ENCODE assay signal across 22 cellular contexts in genomic region chr15:52218816-52219215, GRCh38. TPM values are rescaled to one million over a fixed set of nuclear protein-coding genes. Genes with fewer than 3 reads are reported as not detected.
DNase-seq lines count a peak whose midpoint lies in the region; ATAC-seq and TF ChIP-seq lines count a peak whose summit lies in the region.
"Had no signal": no experiment of that assay in that cellular context is flagged by ENCODE, and none has a peak within 500 bp of the region (broad histone marks: within the 10 kb centered on the region; RNA-seq: fewer than 3 reads in every experiment).

No MANE protein-coding gene starts in this region.

- H3K79me2 ChIP-seq in OCI-LY7 (ENCODE audit: insufficient read depth, low read depth, low read length), result peaks cover 28% of the 10 kb centered on the region

- no peaks in the 10 kb centered on the region for H3K79me1 ChIP-seq in mesenchymal stem cell (replicated peaks; ENCODE audit: low read length, poor library complexity, severe bottlenecking)

- H3K9ac ChIP-seq in mesenchymal stem cell (ENCODE audit: low read length), result no peak overlapping the region
- H3K9ac ChIP-seq: BLaER1, GM23248 had no signal

- POLR2A ChIA-PET in activated CD8-positive, alpha-beta T cell treated with anti-CD3 and anti-CD28 coated beads, Interleukin-2, amount 10 ng/mL, durations not matched to agents 7 days and 5 days (lab: Charles Lee), result no interaction called here
- POLR2A ChIA-PET in activated CD8-positive, alpha-beta T cell treated with anti-CD3 and anti-CD28 coated beads for 36 hours (lab: Charles Lee), result no interaction called here
- POLR2A ChIA-PET in OCI-LY7 (lab: Charles Lee), result interaction anchor here (2.6 kb wide), 1 partner anchor 13 kb away, joined by 17 read pairs; no protein-coding TSS in a partner anchor

- 92% methylated on average over 4 of the region's 4 CpGs for WGBS in esophagus muscularis mucosa
- WGBS in mesenchymal stem cell, result 93% methylated on average over 4 of the region's 4 CpGs

- no peaks in the 10 kb centered on the region for H3K9me3 Mint-ChIP-seq in activated CD8-positive, alpha-beta T cell treated with anti-CD3 and anti-CD28 coated beads, Interleukin-2, amount 10 ng/mL, durations not matched to agents 7 days and 5 days (ENCODE audit: insufficient read depth)
- H3K9me3 Mint-ChIP-seq in activated CD8-positive, alpha-beta T cell treated with anti-CD3 and anti-CD28 coated beads for 36 hours, result no peaks in the 10 kb centered on the region
- no peaks in the 10 kb centered on the region for H3K9me3 Mint-ChIP-seq in osteocyte (ENCODE audit: unreplicated experiment)
- H3K9me3 Mint-ChIP-seq: CD4-positive, CD25-positive, alpha-beta regulatory T cell; CD8-positive, alpha-beta T cell had no signal

- peaks cover 41% of the 10 kb centered on the region for H3K4me1 Mint-ChIP-seq in activated CD8-positive, alpha-beta T cell treated with anti-CD3 and anti-CD28 coated beads, Interleukin-2, amount 10 ng/mL, durations not matched to agents 7 days and 5 days (ENCODE audit: low read depth)
- peaks cover 23% of the 10 kb centered on the region for H3K4me1 Mint-ChIP-seq in activated CD8-positive, alpha-beta T cell treated with anti-CD3 and anti-CD28 coated beads for 36 hours (ENCODE audit: low read depth)
- H3K4me1 Mint-ChIP-seq in osteocyte (ENCODE audit: unreplicated experiment), result no peaks in the 10 kb centered on the region

- peaks cover 4% of the 10 kb centered on the region; the same call in 1 of the 2 replicates for H3K36me3 ChIP-seq in OCI-LY7 (ENCODE audit: insufficient read depth, low read length)
- peaks cover 0 to 26% (median 5%) of the 10 kb centered on the region in 4 donors for H3K36me3 ChIP-seq in esophagus muscularis mucosa
- no peaks in the 10 kb centered on the region for H3K36me3 ChIP-seq in effector memory CD4-positive, alpha-beta T cell (ENCODE audit: control insufficient read depth, insufficient read depth, low read length)
- H3K36me3 ChIP-seq in mesenchymal stem cell (ENCODE audit: control insufficient read depth in 1 of 2, insufficient read depth in 2 of 2, low read depth in 1 of 2, low read length in 2 of 2), result peaks cover 0 to 4% of the 10 kb centered on the region in 2 experiments

- H2BK120ac ChIP-seq in mesenchymal stem cell (ENCODE audit: low read depth, low read length), result no peak overlapping the region

- TF ChIP-seq EP300 in esophagus muscularis mucosa (IDR thresholded peaks at IDR 0.05), result no peak

- H2AK5ac ChIP-seq in mesenchymal stem cell (ENCODE audit: low read length, severe bottlenecking), result no peak overlapping the region

- TF ChIP-seq CTCF in activated CD8-positive, alpha-beta T cell treated with anti-CD3 and anti-CD28 coated beads for 36 hours (IDR thresholded peaks at IDR 0.05), result no peak
- no peak for TF ChIP-seq CTCF in OCI-LY7 (conservative IDR thresholded peaks at IDR 0.05; ENCODE audit: low read length)
- TF ChIP-seq CTCF in esophagus muscularis mucosa (IDR thresholded peaks at IDR 0.05), result no peak
- no peak for TF ChIP-seq CTCF in osteocyte (IDR thresholded peaks at IDR 0.05)

- H3K4ac ChIP-seq in mesenchymal stem cell (ENCODE audit: low read depth in 1 of 2, low read length in 2 of 2), result no peak overlapping the region

- no peak overlapping the region for H4K91ac ChIP-seq in mesenchymal stem cell (ENCODE audit: low read length)

- peak overlapping the region; percentile 97 for H3K27ac ChIP-seq in OCI-LY7 (ENCODE audit: low read depth, low read length, poor library complexity, severe bottlenecking)
- H3K27ac ChIP-seq in esophagus muscularis mucosa (replicated peaks in 1 of 4), result no peak overlapping the region
- H3K27ac ChIP-seq in effector memory CD4-positive, alpha-beta T cell (ENCODE audit: insufficient read depth, low read length, poor library complexity, severe bottlenecking), result no peak overlapping the region
- H3K27ac ChIP-seq in mesenchymal stem cell (ENCODE audit: low read length, poor library complexity, severe bottlenecking), result no peak overlapping the region
- H3K27ac ChIP-seq: 22Rv1, BLaER1, C4-2B, GM23248 had no signal

- no peak overlapping the region for H2BK12ac ChIP-seq in mesenchymal stem cell (ENCODE audit: low read length in 2 of 2)

- H3K9me2 ChIP-seq in OCI-LY7 (ENCODE audit: insufficient read depth, low read length), result no peaks in the 10 kb centered on the region

- H3K4me1 ChIP-seq in OCI-LY7 (ENCODE audit: insufficient read depth, low read length, poor library complexity, severe bottlenecking) (peaks cover 58% of the 10 kb centered on the region), esophagus muscularis mucosa (no peaks in the 10 kb centered on the region), mesenchymal stem cell (ENCODE audit: control insufficient read depth, insufficient read depth, low read depth, low read length) (peaks cover 3% of the 10 kb centered on the region)
- no peaks in the 10 kb centered on the region for H3K4me1 ChIP-seq in effector memory CD4-positive, alpha-beta T cell (ENCODE audit: control insufficient read depth, insufficient read depth, low read length, poor library complexity, severe bottlenecking)
- H3K4me1 ChIP-seq: Caco-2 had no signal

- intact Hi-C loops in activated CD8-positive, alpha-beta T cell treated with anti-CD3 and anti-CD28 coated beads for 36 hours (cut with micrococcal nuclease), result no loop called here
- intact Hi-C loops in OCI-LY7 (cut with micrococcal nuclease; ENCODE audit: unreplicated experiment), result no loop called here
- intact Hi-C loops in esophagus muscularis mucosa (cut with DNase I), result no loop called here

- no peak overlapping the region for H2BK15ac ChIP-seq in mesenchymal stem cell (ENCODE audit: low read depth, poor library complexity, severe bottlenecking)

- H3K4me2 ChIP-seq in OCI-LY7 (ENCODE audit: low read length) (peak overlapping the region; percentile 94), mesenchymal stem cell (ENCODE audit: low read length, poor library complexity, severe bottlenecking) (no peak overlapping the region)
- H3K4me2 ChIP-seq: BLaER1 had no signal

- BruUV-seq in OCI-LY7 (replicated peaks; lab: Mats Ljungman, UMichigan), result no TSS peak

- no peak for TF ChIP-seq POLR2A in esophagus muscularis mucosa (IDR thresholded peaks at IDR 0.05; ENCODE audit: low read depth)

- DNase-seq in activated CD8-positive, alpha-beta T cell treated with anti-CD3 and anti-CD28 coated beads, Interleukin-2, amount 10 ng/mL, durations not matched to agents 7 days and 5 days, result peak; percentile 17
- no peak for DNase-seq in activated CD8-positive, alpha-beta T cell treated with anti-CD3 and anti-CD28 coated beads for 36 hours
- no peak for DNase-seq in OCI-LY7 (ENCODE audit: low spot score)
- DNase-seq in esophagus muscularis mucosa (ENCODE audit: extremely low spot score), result peak; percentile 53
- peak; percentile 53 for DNase-seq in osteocyte (ENCODE audit: extremely low spot score, unreplicated experiment)
- DNase-seq in effector memory CD4-positive, alpha-beta T cell, result no peak
- DNase-seq in mesenchymal stem cell, result no peak
- DNase-seq: Caco-2; CD4-positive, CD25-positive, alpha-beta regulatory T cell; CD8-positive, alpha-beta T cell; DMS153; DND-41; GDM1; GM23248; H7; HCEC 1CT had no signal

- no peak overlapping the region for H3K27ac Mint-ChIP-seq in activated CD8-positive, alpha-beta T cell treated with anti-CD3 and anti-CD28 coated beads, Interleukin-2, amount 10 ng/mL, durations not matched to agents 7 days and 5 days
- H3K27ac Mint-ChIP-seq in activated CD8-positive, alpha-beta T cell treated with anti-CD3 and anti-CD28 coated beads for 36 hours, result no peak overlapping the region
- no peak overlapping the region for H3K27ac Mint-ChIP-seq in osteocyte (ENCODE audit: unreplicated experiment)
- H3K27ac Mint-ChIP-seq: CD8-positive, alpha-beta T cell had no signal

- no peak overlapping the region for H3K18ac ChIP-seq in mesenchymal stem cell (ENCODE audit: low read depth in 1 of 2, low read length in 2 of 2)

- H3K27me3 ChIP-seq in esophagus muscularis mucosa (no peaks in the 10 kb centered on the region), mesenchymal stem cell (ENCODE audit: control insufficient read depth in 1 of 2, insufficient read depth in 1 of 2, low read length in 2 of 2) (no peaks in the 10 kb centered on the region)
- no peaks in the 10 kb centered on the region for H3K27me3 ChIP-seq in effector memory CD4-positive, alpha-beta T cell (replicated peaks; ENCODE audit: control insufficient read depth, insufficient read depth, low read length, poor library complexity, severe bottlenecking)
- H3K27me3 ChIP-seq: BLaER1 had no signal

- H3K27me3 Mint-ChIP-seq in activated CD8-positive, alpha-beta T cell treated with anti-CD3 and anti-CD28 coated beads, Interleukin-2, amount 10 ng/mL, durations not matched to agents 7 days and 5 days (ENCODE audit: low read depth), result no peaks in the 10 kb centered on the region
- H3K27me3 Mint-ChIP-seq in activated CD8-positive, alpha-beta T cell treated with anti-CD3 and anti-CD28 coated beads for 36 hours, result no peaks in the 10 kb centered on the region
- no peaks in the 10 kb centered on the region for H3K27me3 Mint-ChIP-seq in osteocyte (ENCODE audit: unreplicated experiment)
- H3K27me3 Mint-ChIP-seq: B cell; CD4-positive, CD25-positive, alpha-beta regulatory T cell had no signal

- H3K14ac ChIP-seq in mesenchymal stem cell (ENCODE audit: low read length in 2 of 2), result no peak overlapping the region

- no peak overlapping the region for H2BK5ac ChIP-seq in mesenchymal stem cell (ENCODE audit: low read depth, low read length, poor library complexity, severe bottlenecking)

- no peak overlapping the region for H3K23ac ChIP-seq in mesenchymal stem cell (ENCODE audit: low read length in 2 of 2)

- ATAC-seq in activated CD8-positive, alpha-beta T cell treated with anti-CD3 and anti-CD28 coated beads, Interleukin-2, amount 10 ng/mL, durations not matched to agents 7 days and 5 days, result no peak
- ATAC-seq in activated CD8-positive, alpha-beta T cell treated with anti-CD3 and anti-CD28 coated beads for 36 hours, result no peak
- no peak for ATAC-seq in HG03039 (IDR thresholded peaks at IDR 0.05; ENCODE audit: unreplicated experiment)
- ATAC-seq: CD8-positive, alpha-beta T cell; GM12878 had no signal

- no peaks in the 10 kb centered on the region for H3K9me3 ChIP-seq in OCI-LY7 (ENCODE audit: low read length)
- H3K9me3 ChIP-seq in esophagus muscularis mucosa, result no peaks in the 10 kb centered on the region
- no peaks in the 10 kb centered on the region for H3K9me3 ChIP-seq in effector memory CD4-positive, alpha-beta T cell (ENCODE audit: control insufficient read depth, low read length)
- no peaks in the 10 kb centered on the region for H3K9me3 ChIP-seq in mesenchymal stem cell (ENCODE audit: control insufficient read depth, low read length)
- H3K9me3 ChIP-seq: BLaER1, Caco-2 had no signal

- H3K4me3 ChIP-seq in OCI-LY7 (ENCODE audit: low read depth, low read length, poor library complexity, severe bottlenecking), result peak overlapping the region; percentile 6
- no peak overlapping the region for H3K4me3 ChIP-seq in esophagus muscularis mucosa
- H3K4me3 ChIP-seq in effector memory CD4-positive, alpha-beta T cell (ENCODE audit: insufficient read depth, low read depth, low read length, poor library complexity, severe bottlenecking), result no peak overlapping the region
- H3K4me3 ChIP-seq in mesenchymal stem cell (ENCODE audit: insufficient read depth in 1 of 2, low read depth in 1 of 2, low read length in 2 of 2), result no peak overlapping the region
- H3K4me3 ChIP-seq: BLaER1, GM12878, GM23248 had no signal

- H4K20me1 ChIP-seq in OCI-LY7 (ENCODE audit: insufficient read depth, low read length), result no peaks in the 10 kb centered on the region
- H4K20me1 ChIP-seq: BLaER1 had no signal

- no peak overlapping the region for H3K4me3 Mint-ChIP-seq in activated CD8-positive, alpha-beta T cell treated with anti-CD3 and anti-CD28 coated beads, Interleukin-2, amount 10 ng/mL, durations not matched to agents 7 days and 5 days
- H3K4me3 Mint-ChIP-seq in activated CD8-positive, alpha-beta T cell treated with anti-CD3 and anti-CD28 coated beads for 36 hours, result no peak overlapping the region
- H3K4me3 Mint-ChIP-seq in osteocyte (ENCODE audit: unreplicated experiment), result no peak overlapping the region
- H3K4me3 Mint-ChIP-seq: B cell; CD4-positive, CD25-positive, alpha-beta regulatory T cell; CD8-positive, alpha-beta T cell had no signal

- H4K8ac ChIP-seq in mesenchymal stem cell (ENCODE audit: low read length), result no peak overlapping the region

- peaks cover 11% of the 10 kb centered on the region for H3K36me3 Mint-ChIP-seq in activated CD8-positive, alpha-beta T cell treated with anti-CD3 and anti-CD28 coated beads, Interleukin-2, amount 10 ng/mL, durations not matched to agents 7 days and 5 days (ENCODE audit: low read depth)
- no peaks in the 10 kb centered on the region for H3K36me3 Mint-ChIP-seq in activated CD8-positive, alpha-beta T cell treated with anti-CD3 and anti-CD28 coated beads for 36 hours (ENCODE audit: low read depth)
- no peaks in the 10 kb centered on the region for H3K36me3 Mint-ChIP-seq in osteocyte (ENCODE audit: unreplicated experiment)
- H3K36me3 Mint-ChIP-seq: CD8-positive, alpha-beta T cell had no signal

- H2AFZ ChIP-seq in OCI-LY7 (ENCODE audit: low read length), result peak overlapping the region; percentile 69; the same call in 1 of the 2 replicates
- no peak overlapping the region for H2AFZ ChIP-seq in mesenchymal stem cell (ENCODE audit: low read depth, low read length)
- H2AFZ ChIP-seq: GM23248 had no signal

- CTCF ChIA-PET in activated CD8-positive, alpha-beta T cell treated with anti-CD3 and anti-CD28 coated beads, Interleukin-2, amount 10 ng/mL, durations not matched to agents 7 days and 5 days (lab: Charles Lee), result interaction anchor here (5.5 kb wide), 1 partner anchor 9 kb away, joined by 93 read pairs; no protein-coding TSS in a partner anchor
- CTCF ChIA-PET in activated CD8-positive, alpha-beta T cell treated with anti-CD3 and anti-CD28 coated beads for 36 hours (lab: Charles Lee), result interaction anchor here (3.2 kb wide), 1 partner anchor 11 kb away, joined by 20 read pairs; no protein-coding TSS in a partner anchor
- CTCF ChIA-PET in OCI-LY7 (lab: Charles Lee; ENCODE audit: unreplicated experiment), result no interaction called here

RNA-seq across cellular contexts. Expression of gene GNB5, which starts 27.6 kb away (rescaled TPM):
- total RNA-seq in activated CD8-positive, alpha-beta T cell treated with anti-CD3 and anti-CD28 coated beads, Interleukin-2, amount 10 ng/mL, durations not matched to agents 7 days and 5 days, result 10 to 100 TPM; 33.8 to 37.0 TPM
- total RNA-seq in activated CD8-positive, alpha-beta T cell treated with anti-CD3 and anti-CD28 coated beads for 36 hours, result 10 to 100 TPM; 16.8 to 17.5 TPM
- total RNA-seq in OCI-LY7 (2014; rRNA removed; shearing (Covaris generic)), result 53.9 and 56.3 TPM in 2 replicates
- total RNA-seq in OCI-LY7 (2022), result 49.0 and 60.3 TPM in 2 replicates
- total RNA-seq in esophagus muscularis mucosa, result 10 to 100 TPM; 26.7 to 50.1 (median 36.2) TPM
- 34.0 and 34.5 TPM in 2 replicates for total RNA-seq in osteocyte
- 15.8 TPM for polyA plus RNA-seq in mesenchymal stem cell (2013, experiment 1 of 2)
- 15.7 TPM for polyA plus RNA-seq in mesenchymal stem cell (2013, experiment 2 of 2)

Comparison
In these comparisons a context has a peak if more than half of its experiments do, and no peak if none do; other contexts are left out.
1. DNase-seq: peak in activated CD8-positive, alpha-beta T cell treated with anti-CD3 and anti-CD28 coated beads, Interleukin-2, amount 10 ng/mL, durations not matched to agents 7 days and 5 days (single experiment), esophagus muscularis mucosa (single experiment) and osteocyte (single experiment); none in activated CD8-positive, alpha-beta T cell treated with anti-CD3 and anti-CD28 coated beads for 36 hours (single experiment), OCI-LY7 (single experiment), effector memory CD4-positive, alpha-beta T cell (0 of 3) and mesenchymal stem cell (single experiment).